Comparison of ENCODE assay signal across 7 cellular contexts in the genomic region with DNA sequence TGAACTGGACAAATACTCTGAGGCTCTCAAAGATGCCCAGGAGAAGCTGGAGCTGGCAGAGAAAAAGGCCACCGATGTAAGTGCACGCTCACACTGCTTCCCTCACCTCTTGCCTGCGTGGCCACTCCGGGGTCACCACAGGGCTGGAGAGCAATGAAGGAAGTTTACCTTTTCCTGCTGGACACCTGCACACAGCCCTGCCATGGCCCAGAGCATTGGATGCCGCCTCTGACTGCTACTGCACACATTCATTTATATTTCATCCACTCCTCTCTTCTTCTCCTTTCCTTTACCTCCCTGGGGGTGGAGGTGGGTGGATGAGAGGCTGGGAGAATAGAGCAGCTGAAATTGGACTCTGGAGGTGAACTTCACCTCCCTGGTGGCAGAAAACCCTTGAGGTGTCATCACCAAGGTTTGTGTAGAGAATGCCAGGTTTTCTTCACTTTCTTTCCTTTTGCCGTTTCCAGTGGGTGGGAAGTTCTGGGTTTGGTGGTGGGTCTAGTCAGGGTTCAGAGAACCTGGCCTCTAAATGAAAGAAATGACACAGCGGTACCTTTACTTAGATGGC. TPM values are rescaled to one million over a fixed set of nuclear protein-coding genes. Genes with fewer than 3 reads are reported as not detected.
DNase-seq lines count a peak whose midpoint lies in the region; ATAC-seq and TF ChIP-seq lines count a peak whose summit lies in the region.

No MANE protein-coding gene starts in this region.

- peak overlapping the region; percentile 47; the same call in 1 of the 2 replicates for H4K5ac ChIP-seq in IMR-90 (ENCODE audit: low read depth, low read length)

- TF ChIP-seq RAD21 in IMR-90 (IDR thresholded peaks at IDR 0.05; ENCODE audit: low read length): no peak
- no peak for TF ChIP-seq RAD21 in liver (IDR thresholded peaks at IDR 0.05)

- H3K9me1 ChIP-seq in IMR-90 (ENCODE audit: insufficient read depth, low read length): no peaks in the 10 kb centered on the region; the same call in 1 of the 2 replicates

- dilution Hi-C loops in IMR-90 (cut with HindIII; ENCODE audit: low sequenced_read_pairs, unreplicated experiment): no loop called here

- H3K27me3 ChIP-seq in IMR-90 (ENCODE audit: control insufficient read depth, insufficient read depth, low read length) (no peaks in the 10 kb centered on the region), breast epithelium (no peaks in the 10 kb centered on the region), liver (ENCODE audit: control insufficient read depth in 4 of 4, insufficient read depth in 4 of 4, low read length in 3 of 4) (peaks cover 0 to 5% (median 0%) of the 10 kb centered on the region in 4 donors), stomach smooth muscle (ENCODE audit: control insufficient read depth in 1 of 2, insufficient read depth in 2 of 2, low read length in 2 of 2) (no peaks in the 10 kb centered on the region)

- H3K36me3 ChIP-seq in IMR-90 (ENCODE audit: control insufficient read depth, insufficient read depth, low read length): peaks cover 34% of the 10 kb centered on the region
- no peaks in the 10 kb centered on the region for H3K36me3 ChIP-seq in breast epithelium
- H3K36me3 ChIP-seq in liver (ENCODE audit: control insufficient read depth in 4 of 4, insufficient read depth in 3 of 4, low read depth in 1 of 4, low read length in 3 of 4): no peaks in the 10 kb centered on the region
- peaks cover 16 to 26% of the 10 kb centered on the region in 2 donors for H3K36me3 ChIP-seq in stomach smooth muscle (ENCODE audit: control insufficient read depth in 2 of 2, insufficient read depth in 2 of 2, low read length in 2 of 2)

- CTCF ChIA-PET in IMR-90 (lab: Yijun Ruan, JAX): no interaction called here

- peak overlapping the region; percentile 95 for H3K4ac ChIP-seq in IMR-90 (ENCODE audit: low read depth, low read length)

- peaks cover 4 to 36% of the 10 kb centered on the region in 2 experiments; a peak in 3 of 4 replicates for H3K79me1 ChIP-seq in IMR-90 (ENCODE audit: low read depth in 1 of 2, low read length in 2 of 2)

- peak overlapping the region; percentile 82 for H2BK5ac ChIP-seq in IMR-90 (ENCODE audit: low read depth, low read length, poor library complexity, severe bottlenecking)

- peaks cover 58% of the 10 kb centered on the region for H4K20me1 ChIP-seq in IMR-90 (ENCODE audit: insufficient read depth, low read length)

- H3K27ac ChIP-seq in IMR-90 (ENCODE audit: insufficient read depth, low read length) (peak overlapping the region; percentile 87), breast epithelium (peak overlapping the region; percentile 93 to 95), liver (ENCODE audit: low read depth in 1 of 2, low read length in 2 of 2) (peak overlapping the region in 1 of 2 donors; percentile 31), stomach smooth muscle (ENCODE audit: low read length) (peak overlapping the region; percentile 98)

- POLR2A ChIA-PET in IMR-90 (lab: Charles Lee; ENCODE audit: unreplicated experiment): interaction anchor here (0.6 to 1.6 kb wide), 14 partner anchors 9 to 652 kb away, joined by 3 to 10 read pairs (median 4); no protein-coding TSS in a partner anchor

- peak overlapping the region; percentile 86 for H3K18ac ChIP-seq in IMR-90 (ENCODE audit: low read depth, low read length)

- BruUV-seq in IMR-90 (replicated peaks; lab: Mats Ljungman, UMichigan): TSS peak; percentile 83

- peak overlapping the region; percentile 16 for H2BK120ac ChIP-seq in IMR-90 (ENCODE audit: low read depth, low read length)

- H4K8ac ChIP-seq in IMR-90 (ENCODE audit: low read depth in 2 of 2, low read length in 2 of 2): peak overlapping the region; percentile 45 to 92; a peak in 3 of 4 replicates

- peak overlapping the region; percentile 81 for H4K91ac ChIP-seq in IMR-90 (ENCODE audit: insufficient read depth, low read depth, low read length)

- ATAC-seq in IMR-90 (ENCODE audit: low read depth) (no peak), HG03378 (IDR thresholded peaks at IDR 0.05; ENCODE audit: unreplicated experiment) (no peak)

- H3K23ac ChIP-seq in IMR-90 (ENCODE audit: low read depth, low read length): peak overlapping the region; percentile 100

- H3K4me1 ChIP-seq in IMR-90 (ENCODE audit: control insufficient read depth, insufficient read depth, low read length): peaks cover 14% of the 10 kb centered on the region
- no peaks in the 10 kb centered on the region for H3K4me1 ChIP-seq in breast epithelium
- H3K4me1 ChIP-seq in liver (ENCODE audit: control insufficient read depth in 4 of 4, insufficient read depth in 4 of 4, low read length in 3 of 4): peaks cover 3 to 25% (median 15%) of the 10 kb centered on the region in 4 donors
- peaks cover 26% of the 10 kb centered on the region for H3K4me1 ChIP-seq in stomach smooth muscle (ENCODE audit: control insufficient read depth, insufficient read depth, low read length)

- H3K4me3 ChIP-seq in IMR-90 (ENCODE audit: insufficient read depth, low read depth, low read length): peak overlapping the region; percentile 84
- H3K4me3 ChIP-seq in breast epithelium: peak overlapping the region; percentile 85 to 93 (median 90)
- H3K4me3 ChIP-seq in liver (ENCODE audit: low read depth in 1 of 3, low read length in 3 of 3): peak overlapping the region in 2 of 3 donors; percentile 21 to 69
- H3K4me3 ChIP-seq in stomach smooth muscle (ENCODE audit: low read length in 2 of 2): peak overlapping the region; percentile 97 to 98

- intact Hi-C loops in IMR-90 (cut with micrococcal nuclease) (loop anchor here (1.0 kb wide), 1 partner anchor 262 kb away; no protein-coding TSS in a partner anchor), breast epithelium (cut with DNase I; ENCODE audit: low total_unique reads) (no loop called here)

- H2BK15ac ChIP-seq in IMR-90 (ENCODE audit: low read depth, low read length): 0 out of 3 replicates have a peak overlapping the region, but pooled peaks have one; percentile 17

- H3K9me3 ChIP-seq in IMR-90 (ENCODE audit: control insufficient read depth, insufficient read depth, low read length) (no peaks in the 10 kb centered on the region), breast epithelium (no peaks in the 10 kb centered on the region), liver (ENCODE audit: control insufficient read depth in 4 of 4, low read length in 3 of 4) (no peaks in the 10 kb centered on the region), stomach smooth muscle (ENCODE audit: control insufficient read depth in 2 of 2, low read length in 2 of 2) (peaks cover 0 to 7% of the 10 kb centered on the region in 2 donors)

- TF ChIP-seq CTCF in IMR-90 (conservative IDR thresholded peaks at IDR 0.05; ENCODE audit: low read depth, low read length): no peak
- TF ChIP-seq CTCF in breast epithelium (IDR thresholded peaks at IDR 0.05): no peak
- no peak for TF ChIP-seq CTCF in liver (IDR thresholded peaks at IDR 0.05; ENCODE audit: low read depth, low read length, missing input control)

- in situ Hi-C loops in IMR-90 (cut with MboI; ENCODE audit: low sequenced_read_pairs): loop anchor here (10.0 kb wide), 1 partner anchor 149 kb away; no protein-coding TSS in a partner anchor

- H2BK20ac ChIP-seq in IMR-90 (ENCODE audit: low read depth, low read length): peak overlapping the region; percentile 11; the same call in 1 of the 2 replicates

- peak overlapping the region; percentile 93 for H3K56ac ChIP-seq in IMR-90 (ENCODE audit: extremely low read depth, insufficient read depth, low read length)

- H2AFZ ChIP-seq in IMR-90 (replicated peaks; ENCODE audit: low read length, poor library complexity): peak overlapping the region; percentile 44

- DNase-seq in IMR-90 (no peak), breast epithelium (ENCODE audit: low spot score in 2 of 2) (no peak), DMS114 treated with DMSO at 0.1 percent for 48 hours (lab: John Stamatoyannopoulos, UW; ENCODE audit: unreplicated experiment) (no peak), SKM-1 treated with dmso at 0.1 percent for 144 hours (lab: John Stamatoyannopoulos, UW; ENCODE audit: unreplicated experiment) (no peak)

- peak overlapping the region; percentile 86 for H2AK9ac ChIP-seq in IMR-90 (replicated peaks; ENCODE audit: low read depth, low read length, poor library complexity)

- WGBS in IMR-90 (ENCODE audit: extremely low coverage in 2 of 2, insufficient read length in 1 of 2), 2 experiments: 20% methylated on average over 1 of the region's 7 CpGs; no CpG with 5 or more reads in 1 of the 2 experiments
- 54% methylated on average over 7 of the region's 7 CpGs for WGBS in liver

- H3K4me2 ChIP-seq in IMR-90 (ENCODE audit: low read depth, low read length): peak overlapping the region; percentile 85

- no peak for TF ChIP-seq POLR2A in IMR-90 (IDR thresholded peaks at IDR 0.05; ENCODE audit: low read depth, low read length)
- no peak for TF ChIP-seq POLR2A in breast epithelium (IDR thresholded peaks at IDR 0.05)

- peak overlapping the region; percentile 96 for H3K9ac ChIP-seq in IMR-90 (ENCODE audit: low read depth, low read length)
- H3K9ac ChIP-seq in liver (ENCODE audit: low read depth in 1 of 2, low read length in 2 of 2): no peak overlapping the region
- peak overlapping the region; percentile 99 for H3K9ac ChIP-seq in stomach smooth muscle (ENCODE audit: low read length in 2 of 2)

- H2AK5ac ChIP-seq in IMR-90 (ENCODE audit: low read depth, low read length): peak overlapping the region; percentile 49

- H3K14ac ChIP-seq in IMR-90 (replicated peaks; ENCODE audit: low read depth, low read length): peak overlapping the region; percentile 100

TF ChIP-seq in IMR-90, 13 proteins besides CTCF, POLR2A, EP300 and RAD21 (continues in another document):
- no peak for TF ChIP-seq CEBPB (IDR thresholded peaks at IDR 0.05; ENCODE audit: low read depth, low read length)
- TF ChIP-seq RFX5 (IDR thresholded peaks at IDR 0.05; ENCODE audit: low read depth, low read length): no peak
- no peak for TF ChIP-seq MXI1 (IDR thresholded peaks at IDR 0.05; ENCODE audit: borderline replicate concordance, low read depth, low read length)
- TF ChIP-seq RCOR1 (IDR thresholded peaks at IDR 0.05; ENCODE audit: insufficient replicate concordance, low read length): no peak
- TF ChIP-seq BHLHE40 (IDR thresholded peaks at IDR 0.05; ENCODE audit: low read depth, low read length): no peak

TF ChIP-seq in liver, 16 proteins besides CTCF, POLR2A, EP300 and RAD21 (continues in another document):
- TF ChIP-seq HNF4A (conservative IDR thresholded peaks at IDR 0.05): no peak
- TF ChIP-seq NR2F2 (IDR thresholded peaks at IDR 0.05): no peak

RNA-seq across cellular contexts. Expression of gene TPM1, which starts 1.6 kb away (rescaled TPM):
- total RNA-seq in IMR-90 (2012; rRNA removed) (661 and 997 TPM in 2 replicates), breast epithelium (100 to 1,000 TPM; 333 to 609 (median 575) TPM), liver (100 to 1,000 TPM in 1 of 2 donors, 10 to 100 TPM in 1; 64.7 to 101 TPM)
- polyA plus RNA-seq in IMR-90 (2012; rRNA removed) (1,566 and 1,623 TPM in 2 replicates), liver (10 to 100 TPM; 69.6 to 73.3 TPM)
- 700 and 932 TPM in 2 replicates for polyA plus RNA-seq in IMR-90 (2012; cell fraction: cytosol; rRNA removed)
- 972 and 2,415 TPM in 2 replicates for polyA plus RNA-seq in IMR-90 (2012; cell fraction: nucleus; rRNA removed; ENCODE audit: low replicate concordance)

Comparison
In these comparisons a context has a peak if more than half of its experiments do, and no peak if none do; other contexts are left out.
1. H3K4me3 ChIP-seq: peak in every context shown above with its lines; median percentile 98 in stomach smooth muscle; 90 in breast epithelium; 84 in IMR-90; 45 in liver.
2. H3K9ac ChIP-seq: peak in IMR-90 (single experiment) and stomach smooth muscle (2 of 2); none in liver (0 of 2).